ENCODE assay signal across 1 cellular context in genomic region chr6:63496388-63496804, GRCh38.
TF ChIP-seq lines count a peak whose summit lies in the region.

No MANE protein-coding gene starts in this region.

TF ChIP-seq in HepG2, 621 proteins besides CTCF, POLR2A, EP300 and RAD21 (continued from another document and continues in another):
- TF ChIP-seq ZNF770 (CRISPR knock-in tag; IDR thresholded peaks at IDR 0.05) = peak; percentile 97
- TF ChIP-seq MXD4 (CRISPR knock-in tag; IDR thresholded peaks at IDR 0.05) = 0 out of 2 replicates have a peak, but pooled peaks have one; percentile 16
- peak; percentile 72 for TF ChIP-seq ATF3 (CRISPR knock-in tag; IDR thresholded peaks at IDR 0.05)
- TF ChIP-seq ONECUT2 (CRISPR knock-in tag; IDR thresholded peaks at IDR 0.05) = 0 out of 2 replicates have a peak, but pooled peaks have one; percentile 20
- TF ChIP-seq CEBPB (IDR thresholded peaks at IDR 0.05; ENCODE audit: borderline replicate concordance, low read depth, low read length) = peak; percentile 37; the same call in 1 of the 2 replicates
- TF ChIP-seq GFI1 (CRISPR knock-in tag; IDR thresholded peaks at IDR 0.05; ENCODE audit: borderline replicate concordance) = peak; percentile 50; the same call in 1 of the 2 replicates
- TF ChIP-seq FOSL2 (CRISPR knock-in tag; IDR thresholded peaks at IDR 0.05) = peak; percentile 96
- TF ChIP-seq NCOR1 (IDR thresholded peaks at IDR 0.05; ENCODE audit: borderline replicate concordance, low read length) = peak; percentile 25; the same call in 1 of the 2 replicates
- no peak for TF ChIP-seq BCLAF1 (IDR thresholded peaks at IDR 0.05)
- TF ChIP-seq HNF4A (CRISPR knock-in tag; IDR thresholded peaks at IDR 0.05) = peak; percentile 71
- TF ChIP-seq ELF3 (CRISPR knock-in tag; IDR thresholded peaks at IDR 0.05) = peak; percentile 21; the same call in 1 of the 2 replicates
- 0 out of 2 replicates have a peak, but pooled peaks have one; percentile 18 for TF ChIP-seq TARDBP (CRISPR knock-in tag; IDR thresholded peaks at IDR 0.05)
- peak; percentile 83 for TF ChIP-seq POGZ (CRISPR knock-in tag; IDR thresholded peaks at IDR 0.05)
- TF ChIP-seq AHDC1 (CRISPR knock-in tag; IDR thresholded peaks at IDR 0.05; ENCODE audit: borderline replicate concordance) = peak; percentile 36; the same call in 1 of the 2 replicates
- TF ChIP-seq HOMEZ (CRISPR knock-in tag; IDR thresholded peaks at IDR 0.05; ENCODE audit: low read depth) = peak; percentile 84; the same call in 1 of the 2 replicates
- TF ChIP-seq ZNF784 (CRISPR knock-in tag; IDR thresholded peaks at IDR 0.05; ENCODE audit: borderline replicate concordance) = peak; percentile 77; the same call in 1 of the 2 replicates
- 0 out of 2 replicates have a peak, but pooled peaks have one; percentile 27 for TF ChIP-seq FOXP4 (CRISPR knock-in tag; IDR thresholded peaks at IDR 0.05)
- peak in 1 of 2 experiments; percentile 57; a peak in 1 of 4 replicates for TF ChIP-seq NR2F1 (CRISPR knock-in tag; IDR thresholded peaks at IDR 0.05)
- TF ChIP-seq SOX13 (IDR thresholded peaks at IDR 0.05) = no peak
- peak in 1 of 2 experiments; percentile 37; a peak in 1 of 4 replicates for TF ChIP-seq SOX13 (CRISPR knock-in tag; conservative IDR thresholded peaks at IDR 0.05 in 1 of 2, IDR thresholded peaks at IDR 0.05 in 1 of 2)
- TF ChIP-seq RARA (CRISPR knock-in tag; IDR thresholded peaks at IDR 0.05) = peak; percentile 80
- 0 out of 2 replicates have a peak, but pooled peaks have one; percentile 32 for TF ChIP-seq KAT8 (CRISPR knock-in tag; IDR thresholded peaks at IDR 0.05)
- TF ChIP-seq TEAD3 (CRISPR knock-in tag; optimal IDR thresholded peaks at IDR 0.05; ENCODE audit: borderline replicate concordance) = no peak
- TF ChIP-seq SKI (IDR thresholded peaks at IDR 0.05; ENCODE audit: partially characterized antibody) = peak; percentile 58
- no peak for TF ChIP-seq ARHGAP35 (CRISPR knock-in tag; IDR thresholded peaks at IDR 0.05; ENCODE audit: borderline replicate concordance)
- peak; percentile 91 for TF ChIP-seq ZMYM2 (CRISPR knock-in tag; IDR thresholded peaks at IDR 0.05)
- no peak for TF ChIP-seq PREB (CRISPR knock-in tag; IDR thresholded peaks at IDR 0.05)
- TF ChIP-seq ZGPAT (CRISPR knock-in tag; IDR thresholded peaks at IDR 0.05) = peak; percentile 39; the same call in 1 of the 2 replicates
- TF ChIP-seq MED1 (CRISPR knock-in tag; IDR thresholded peaks at IDR 0.05) = peak; percentile 46
- TF ChIP-seq SOX6 (IDR thresholded peaks at IDR 0.05) = no peak
- TF ChIP-seq SOX6 (CRISPR knock-in tag; IDR thresholded peaks at IDR 0.05) = peak; percentile 72
- peak; percentile 39; the same call in 1 of the 2 replicates for TF ChIP-seq NFIC (IDR thresholded peaks at IDR 0.05; ENCODE audit: low read length)
- TF ChIP-seq RCOR2 (CRISPR knock-in tag; IDR thresholded peaks at IDR 0.05) = peak; percentile 41; the same call in 1 of the 2 replicates
- TF ChIP-seq PAXIP1 (CRISPR knock-in tag; conservative IDR thresholded peaks at IDR 0.05) = peak; percentile 47
